In genomic region chr3:129605593-129606521, GRCh38 we compare ENCODE assay signal across 8 cellular contexts. TPM values are rescaled to one million over a fixed set of nuclear protein-coding genes. Genes with fewer than 3 reads are reported as not detected.
DNase-seq lines count a peak whose midpoint lies in the region; ATAC-seq and TF ChIP-seq lines count a peak whose summit lies in the region.

No MANE protein-coding gene starts in this region.

- H3K9me3 ChIP-seq in adipocyte (ENCODE audit: control insufficient read depth, low read length) = no peaks in the 10 kb centered on the region

- peaks cover 2% of the 10 kb centered on the region for H3K36me3 ChIP-seq in adipocyte (ENCODE audit: control insufficient read depth, insufficient read depth, low read length, severe bottlenecking)

- no peak for TF ChIP-seq CTCF in AG04449 (IDR thresholded peaks at IDR 0.05; ENCODE audit: insufficient read depth, low read length, missing control alignments)
- TF ChIP-seq CTCF in retinal pigment epithelial cell (conservative IDR thresholded peaks at IDR 0.05; ENCODE audit: low read depth, low read length) = no peak

- POLR2A ChIA-PET in AG04449 (lab: Yijun Ruan, JAX) = interaction anchor here (1.8 kb wide), 1 partner anchor 9 kb away, joined by 11 read pairs; no protein-coding TSS in a partner anchor

- no peaks in the 10 kb centered on the region for H3K27me3 ChIP-seq in adipocyte (replicated peaks; ENCODE audit: control insufficient read depth, insufficient read depth, low read length)

- peak overlapping the region; percentile 97 for H3K9ac ChIP-seq in adipocyte (ENCODE audit: low read length)

- peak overlapping the region; percentile 71 for H3K4me3 ChIP-seq in AG04449 (ENCODE audit: low read depth, low read length)
- H3K4me3 ChIP-seq in adipocyte (ENCODE audit: low read length) = peak overlapping the region; percentile 96
- H3K4me3 ChIP-seq in retinal pigment epithelial cell (ENCODE audit: low read length) = peak overlapping the region; percentile 72

- intact Hi-C loops in left ventricle myocardium superior (cut with micrococcal nuclease) = no loop called here

- CTCF ChIA-PET in AG04449 (lab: Yijun Ruan, JAX) = interaction anchor here (0.8 to 3.2 kb wide), 7 partner anchors 8 to 223 kb away, joined by 3 to 24 read pairs (median 4); no protein-coding TSS in a partner anchor

- DNase-seq in AG04449 (ENCODE audit: low read depth, low spot score) (no peak), HCEC 1CT (peak; percentile 31), RPMI7951 (ENCODE audit: low read depth) (peak; percentile 65), adipocyte (ENCODE audit: low read depth) (peak; percentile 75), left ventricle myocardium superior (peak; percentile 79), retinal pigment epithelial cell (ENCODE audit: low read depth) (no peak)

- ATAC-seq in left ventricle myocardium superior (no peak), GM21515 (IDR thresholded peaks at IDR 0.05; ENCODE audit: unreplicated experiment) (no peak), GM19463 (IDR thresholded peaks at IDR 0.05; ENCODE audit: unreplicated experiment) (no peak)

- H3K4me1 ChIP-seq in adipocyte (ENCODE audit: control insufficient read depth, insufficient read depth, low read length) = peaks cover 53% of the 10 kb centered on the region

RNA-seq across cellular contexts. Expression of gene PLXND1, which starts 0.6 kb away (rescaled TPM):
- 68.0 and 68.9 TPM in 2 replicates for total RNA-seq in RPMI7951 (2014; rRNA removed; shearing (Covaris generic))
- 56.6 TPM for total RNA-seq in left ventricle myocardium superior

Comparison
In these comparisons a context has a peak if more than half of its experiments do, and no peak if none do; other contexts are left out.
1. DNase-seq: peak in HCEC 1CT (single experiment), RPMI7951 (single experiment), adipocyte (single experiment) and left ventricle myocardium superior (single experiment); none in AG04449 (single experiment) and retinal pigment epithelial cell (single experiment).
2. Peak in every context shown above with its lines, with median percentiles within 50 percentile points of each other: H3K4me3 ChIP-seq.